ENCODE assay signal across 23 cellular contexts in genomic region chr12:70794131-70794530, GRCh38.
"Had no signal": no experiment of that assay in that cellular context is flagged by ENCODE, and none has a peak within 500 bp of the region (broad histone marks: within the 10 kb centered on the region; RNA-seq: fewer than 3 reads in every experiment).

No MANE protein-coding gene starts in this region.

- H3K4me2 ChIP-seq: hepatocyte, neural progenitor cell, smooth muscle cell had no signal

- DNase-seq: islet precursor cell; left ventricle myocardium inferior; mesendoderm; naive B cell; natural killer cell; nephron progenitor cell; occipital lobe; right lobe of liver; stimulated activated CD4-positive, alpha-beta T cell treated with anti-CD3 and anti-CD28 coated beads, Interleukin-12 subunit alpha, Interleukin-12 subunit beta, amount 100 ng/mL, for 4 hours; stimulated activated CD4-positive, alpha-beta T cell treated with anti-CD3 and anti-CD28 coated beads, Interleukin-15, amount 100 ng/mL, for 24 hours; stimulated activated CD4-positive, alpha-beta T cell treated with anti-CD3 and anti-CD28 coated beads, Interleukin-4, amount 100 ng/mL, for 24 hours; stimulated activated naive CD4-positive, alpha-beta T cell; tibial artery; uterus had no signal

- H3K9ac ChIP-seq: neural progenitor cell had no signal

- H3K4me1 ChIP-seq: left ventricle myocardium inferior, neural progenitor cell, right atrium auricular region, right lobe of liver, suprapubic skin, tibial artery, uterus had no signal

- H3K27ac ChIP-seq: hepatocyte, left ventricle myocardium inferior, neural progenitor cell, neutrophil, right atrium auricular region, right lobe of liver, suprapubic skin, thoracic aorta, tibial artery, uterus had no signal

- H3K4me3 ChIP-seq: hepatocyte, left ventricle myocardium inferior, lung, neural progenitor cell, right atrium auricular region, right lobe of liver, smooth muscle cell, suprapubic skin, thoracic aorta, tibial artery, uterus had no signal

- H2AFZ ChIP-seq: hepatocyte, neural progenitor cell had no signal

- H3K9me3 ChIP-seq: left ventricle myocardium inferior, neutrophil, right atrium auricular region, right lobe of liver, suprapubic skin, thoracic aorta, tibial artery, uterus had no signal

- H3K79me2 ChIP-seq: hepatocyte had no signal

- H3K36me3 ChIP-seq: left ventricle myocardium inferior, neural progenitor cell, neutrophil, right atrium auricular region, right lobe of liver, suprapubic skin, thoracic aorta, tibial artery, uterus had no signal

- ATAC-seq: natural killer cell; right lobe of liver; stimulated activated effector memory CD8-positive, alpha-beta T cell treated with anti-CD3 and anti-CD28 coated beads, Interleukin-12 subunit alpha, Interleukin-12 subunit beta, amount 100 ng/mL, for 72 hours had no signal

- H3K27me3 ChIP-seq: hepatocyte, neural progenitor cell, neutrophil, right atrium auricular region, right lobe of liver, suprapubic skin, tibial artery, uterus had no signal
